In genomic region chr20:63413323-63413722, GRCh38 we compare ENCODE assay signal across 32 cellular contexts. TPM values are rescaled to one million over a fixed set of nuclear protein-coding genes. Genes with fewer than 3 reads are reported as not detected.
"Had no signal": no experiment of that assay in that cellular context is flagged by ENCODE, and none has a peak within 500 bp of the region (broad histone marks: within the 10 kb centered on the region; RNA-seq: fewer than 3 reads in every experiment).

No MANE protein-coding gene starts in this region.

- H3K27ac ChIP-seq: coronary artery, epithelial cell of prostate, esophagus squamous epithelium, gastrocnemius medialis, heart right ventricle, left lung, lower lobe of right lung had no signal

- H3K9me3 ChIP-seq: esophagus squamous epithelium, gastrocnemius medialis, heart right ventricle, left lung, lower lobe of right lung, mucosa of descending colon had no signal

- H3K4me3 ChIP-seq: coronary artery, esophagus squamous epithelium, gastrocnemius medialis, heart right ventricle, left lung, lower lobe of right lung, mucosa of descending colon had no signal

- H3K27me3 Mint-ChIP-seq: dendritic cell treated with granulocyte-macrophage colony-stimulating factor and Interleukin-4, amounts not matched to agents 40 ng/mL and 50 ng/mL, for 4 days had no signal

- H3K4me3 Mint-ChIP-seq: dendritic cell treated with granulocyte-macrophage colony-stimulating factor and Interleukin-4, amounts not matched to agents 40 ng/mL and 50 ng/mL, for 4 days; effector memory CD8-positive, alpha-beta T cell; endodermal cell; mesothelial cell of epicardium had no signal

- H3K4me1 Mint-ChIP-seq: mesothelial cell of epicardium had no signal

- H3K4me1 ChIP-seq: esophagus squamous epithelium, gastrocnemius medialis, left lung, lower lobe of right lung had no signal

- H3K27ac Mint-ChIP-seq: dendritic cell treated with granulocyte-macrophage colony-stimulating factor and Interleukin-4, amounts not matched to agents 40 ng/mL and 50 ng/mL, for 4 days; effector memory CD8-positive, alpha-beta T cell; endodermal cell; mesothelial cell of epicardium; naive B cell had no signal

- H3K36me3 ChIP-seq: esophagus squamous epithelium, gastrocnemius medialis, heart right ventricle, left lung, lower lobe of right lung had no signal

- ATAC-seq: effector memory CD8-positive, alpha-beta T cell; esophagus mucosa; gastrocnemius medialis; heart right ventricle; left cardiac atrium; left lung; left ventricle myocardium superior; lower lobe of right lung; mucosa of descending colon had no signal

- DNase-seq: effector CD8-positive, alpha-beta T cell; effector memory CD8-positive, alpha-beta T cell; endodermal cell; erythroblast; esophagus squamous epithelium; foreskin fibroblast; foreskin melanocyte; gastrocnemius medialis; glutamatergic neuron; head of caudate nucleus; heart right ventricle; hippocampal formation; left cardiac atrium; left lung; left ventricle myocardium superior; lower lobe of right lung; mesenchymal stem cell; mucosa of descending colon; naive B cell had no signal

- H3K36me3 Mint-ChIP-seq: mesothelial cell of epicardium, naive B cell had no signal

RNA-seq across cellular contexts. Expression of gene CHRNA4, which starts 52.2 kb away (rescaled TPM):
- total RNA-seq: esophagus mucosa, esophagus squamous epithelium, gastrocnemius medialis, glomerular endothelial cell, kidney epithelial cell, left lung, lower lobe of right lung, mesenteric fat pad, mucosa of descending colon, myocyte had no signal
- polyA plus RNA-seq: keratinocyte had no signal

RNA-seq across cellular contexts. Expression of gene KCNQ2, which starts 59.1 kb away (rescaled TPM):
- total RNA-seq: dermis microvascular lymphatic vessel endothelial cell, esophagus mucosa, esophagus squamous epithelium, gastrocnemius medialis, glomerular endothelial cell, left lung, lower leg skin, lower lobe of right lung, lung microvascular endothelial cell, mesenteric fat pad, myocyte had no signal
- polyA plus RNA-seq: keratinocyte had no signal
